ENCODE assay signal across 8 cellular contexts in the genomic region with DNA sequence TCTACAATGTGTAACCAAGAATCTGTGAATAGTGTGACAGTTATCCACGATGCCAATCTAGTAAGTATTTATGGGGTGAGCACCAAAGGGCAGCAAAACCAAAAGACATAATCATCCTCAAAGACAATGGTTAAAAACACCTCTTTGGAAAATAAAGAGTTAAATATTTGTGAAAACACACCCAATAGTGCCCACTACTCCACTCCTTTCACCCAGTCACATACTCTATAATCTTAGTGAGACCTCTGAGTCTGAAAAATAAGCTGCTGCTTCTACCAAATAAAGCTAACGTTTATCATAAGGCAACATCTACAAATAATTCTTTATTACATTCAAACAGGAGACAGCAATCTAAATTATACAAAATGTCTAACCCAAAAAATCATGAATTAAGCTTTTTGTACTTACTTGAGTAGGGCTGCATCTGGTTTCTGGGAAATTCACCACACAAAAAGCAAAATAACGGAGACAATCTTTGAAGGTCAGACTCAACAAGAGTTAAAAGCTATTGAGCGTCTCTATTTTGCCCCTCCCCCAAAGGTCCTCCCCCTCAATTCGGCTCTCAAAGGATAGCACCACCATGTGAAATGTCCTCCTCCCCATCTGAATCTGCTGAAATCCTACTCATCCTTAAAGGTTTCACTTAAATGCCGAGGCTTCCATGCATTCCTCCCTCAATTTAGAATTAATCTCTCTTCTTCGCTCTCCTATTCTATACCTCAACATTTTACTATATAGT. TPM values are rescaled to one million over a fixed set of nuclear protein-coding genes. Genes with fewer than 3 reads are reported as not detected.
DNase-seq lines count a peak whose midpoint lies in the region; ATAC-seq and TF ChIP-seq lines count a peak whose summit lies in the region.

No MANE protein-coding gene starts in this region.

- H3K18ac ChIP-seq in mesenchymal stem cell (ENCODE audit: low read depth in 1 of 2, low read length in 2 of 2): no peak overlapping the region

- H3K27ac ChIP-seq in HUES6 (ENCODE audit: low read depth, low read length) (no peak overlapping the region), mesenchymal stem cell (ENCODE audit: low read length, poor library complexity, severe bottlenecking) (no peak overlapping the region)

- no peak overlapping the region for H2BK5ac ChIP-seq in mesenchymal stem cell (ENCODE audit: low read depth, low read length, poor library complexity, severe bottlenecking)

- no peak overlapping the region for H3K23ac ChIP-seq in mesenchymal stem cell (ENCODE audit: low read length in 2 of 2)

- H3K4me3 ChIP-seq in HUES6 (ENCODE audit: low read depth, low read length): peak overlapping the region; percentile 95
- H3K4me3 ChIP-seq in choroid plexus epithelial cell (ENCODE audit: low read depth, low read length): peak overlapping the region; percentile 82
- peak overlapping the region in 1 of 2 experiments; percentile 91 for H3K4me3 ChIP-seq in mesenchymal stem cell (ENCODE audit: insufficient read depth in 1 of 2, low read depth in 1 of 2, low read length in 2 of 2)

- no peak overlapping the region for H4K8ac ChIP-seq in mesenchymal stem cell (ENCODE audit: low read length)

- no peaks in the 10 kb centered on the region for H3K79me1 ChIP-seq in mesenchymal stem cell (replicated peaks; ENCODE audit: low read length, poor library complexity, severe bottlenecking)

- H4K91ac ChIP-seq in mesenchymal stem cell (ENCODE audit: low read length): no peak overlapping the region

- 5% methylated on average over 6 of the region's 7 CpGs for WGBS in mesenchymal stem cell

- ATAC-seq in HG03378 (IDR thresholded peaks at IDR 0.05; ENCODE audit: unreplicated experiment): no peak

- peak; percentile 61 for DNase-seq in AG20443 (ENCODE audit: low spot score)
- DNase-seq in choroid plexus epithelial cell (ENCODE audit: low read depth): peak; percentile 64
- DNase-seq in mesenchymal stem cell: peak; percentile 53
- DNase-seq in NCI-H526 treated with DMSO at 0.1 percent for 48 hours (lab: John Stamatoyannopoulos, UW): no peak
- DNase-seq in amniotic stem cell (lab: John Stamatoyannopoulos, UW): no peak
- no peak for DNase-seq in activated CD4-positive, alpha-beta T cell treated with anti-CD3 and anti-CD28 coated beads for 48 hours

- no peaks in the 10 kb centered on the region for H3K36me3 ChIP-seq in HUES6 (ENCODE audit: control insufficient read depth, insufficient read depth, low read length)
- no peaks in the 10 kb centered on the region for H3K36me3 ChIP-seq in mesenchymal stem cell (ENCODE audit: control insufficient read depth in 1 of 2, insufficient read depth in 2 of 2, low read depth in 1 of 2, low read length in 2 of 2)

- no peak overlapping the region for H3K14ac ChIP-seq in mesenchymal stem cell (ENCODE audit: low read length in 2 of 2)

- H3K9ac ChIP-seq in HUES6 (ENCODE audit: low read length): no peak overlapping the region
- H3K9ac ChIP-seq in mesenchymal stem cell (ENCODE audit: low read length): peak overlapping the region; percentile 86

- no peak overlapping the region for H2BK12ac ChIP-seq in mesenchymal stem cell (ENCODE audit: low read length in 2 of 2)

- no peak overlapping the region for H3K4ac ChIP-seq in mesenchymal stem cell (ENCODE audit: low read depth in 1 of 2, low read length in 2 of 2)

- no peak overlapping the region for H2BK120ac ChIP-seq in mesenchymal stem cell (ENCODE audit: low read depth, low read length)

- H2AK5ac ChIP-seq in mesenchymal stem cell (ENCODE audit: low read length, severe bottlenecking): no peak overlapping the region

- H2AFZ ChIP-seq in mesenchymal stem cell (ENCODE audit: low read depth, low read length): no peak overlapping the region

- no peak for TF ChIP-seq CTCF in choroid plexus epithelial cell (conservative IDR thresholded peaks at IDR 0.05; ENCODE audit: low read depth, low read length)

- H3K9me3 ChIP-seq in HUES6 (ENCODE audit: control insufficient read depth, insufficient read depth, low read depth, low read length) (no peaks in the 10 kb centered on the region; the same call in 1 of the 2 replicates), mesenchymal stem cell (ENCODE audit: control insufficient read depth, low read length) (no peaks in the 10 kb centered on the region)

- H3K27me3 ChIP-seq in HUES6 (ENCODE audit: control insufficient read depth, insufficient read depth, low read length) (peaks cover 3% of the 10 kb centered on the region; the same call in 1 of the 2 replicates), mesenchymal stem cell (ENCODE audit: control insufficient read depth in 1 of 2, insufficient read depth in 1 of 2, low read length in 2 of 2) (no peaks in the 10 kb centered on the region)

- H3K4me1 ChIP-seq in HUES6 (ENCODE audit: control insufficient read depth, insufficient read depth, low read length): peaks cover 18% of the 10 kb centered on the region
- H3K4me1 ChIP-seq in mesenchymal stem cell (ENCODE audit: control insufficient read depth, insufficient read depth, low read depth, low read length): no peaks in the 10 kb centered on the region

- no peak overlapping the region for H2BK15ac ChIP-seq in mesenchymal stem cell (ENCODE audit: low read depth, poor library complexity, severe bottlenecking)

- peak overlapping the region; percentile 80 for H3K4me2 ChIP-seq in mesenchymal stem cell (ENCODE audit: low read length, poor library complexity, severe bottlenecking)

RNA-seq across cellular contexts. Expression of a gene that starts 2.0 kb away (rescaled TPM):
- polyA plus RNA-seq in mesenchymal stem cell (2013, experiment 1 of 2): 14.9 TPM
- polyA plus RNA-seq in mesenchymal stem cell (2013, experiment 2 of 2): 13.5 TPM

Comparison
In these comparisons a context has a peak if more than half of its experiments do, and no peak if none do; other contexts are left out.
1. DNase-seq: peak in AG20443 (single experiment), choroid plexus epithelial cell (single experiment) and mesenchymal stem cell (single experiment); none in NCI-H526 treated with DMSO at 0.1 percent for 48 hours (single experiment), amniotic stem cell (single experiment) and activated CD4-positive, alpha-beta T cell treated with anti-CD3 and anti-CD28 coated beads for 48 hours (single experiment).